ENCODE assay signal across 9 cellular contexts in genomic region chrX:48835524-48836329, GRCh38. TPM values are rescaled to one million over a fixed set of nuclear protein-coding genes. Genes with fewer than 3 reads are reported as not detected.
DNase-seq lines count a peak whose midpoint lies in the region; ATAC-seq and TF ChIP-seq lines count a peak whose summit lies in the region.
"Had no signal": no experiment of that assay in that cellular context is flagged by ENCODE, and none has a peak within 500 bp of the region (broad histone marks: within the 10 kb centered on the region; RNA-seq: fewer than 3 reads in every experiment).

Gene PCSK1N, minus strand, starts transcription at chrX:48835610. Its CDS starts 78 bp downstream, at chrX:48835532.

- H3K4me3 Mint-ChIP-seq in activated naive CD8-positive, alpha-beta T cell treated with anti-CD3 and anti-CD28 coated beads for 36 hours, result peak within 1 kb of the TSS; percentile 65

- TF ChIP-seq EP300 in tibial nerve (IDR thresholded peaks at IDR 0.05), result no peak

- DNase-seq in GM20000 (ENCODE audit: low spot score) (peak; percentile 9), NCI-H2227 treated with DMSO at 0.1 percent for 48 hours (lab: John Stamatoyannopoulos, UW) (peak; percentile 95), kidney tubule cell (ENCODE audit: low spot score) (peak; percentile 80), upper lobe of right lung (no peak), tibial nerve (ENCODE audit: low spot score in 2 of 2) (no peak), SJCRH30 (no peak)
- DNase-seq in activated naive CD8-positive, alpha-beta T cell treated with anti-CD3 and anti-CD28 coated beads for 36 hours, result peak; percentile 21

- intact Hi-C loops in upper lobe of right lung (cut with DNase I), result no loop called here

- H3K27me3 ChIP-seq in upper lobe of right lung (no peaks in the 10 kb centered on the region), tibial nerve (peaks cover 0 to 50% of the 10 kb centered on the region in 2 donors), SJCRH30 (no peaks in the 10 kb centered on the region)

- H3K4me1 ChIP-seq in upper lobe of right lung, result no peaks in the 10 kb centered on the region
- H3K4me1 ChIP-seq in tibial nerve, result peaks cover 0 to 15% (median 2%) of the 10 kb centered on the region in 4 donors
- no peaks in the 10 kb centered on the region for H3K4me1 ChIP-seq in SJCRH30

- no peak within 1 kb of the TSS for H3K27ac Mint-ChIP-seq in activated naive CD8-positive, alpha-beta T cell treated with anti-CD3 and anti-CD28 coated beads for 36 hours

- H3K4me3 ChIP-seq in upper lobe of right lung, result peak within 1 kb of the TSS; percentile 25
- peak within 1 kb of the TSS in 1 of 4 donors; percentile 43 for H3K4me3 ChIP-seq in tibial nerve
- no peak within 1 kb of the TSS for H3K4me3 ChIP-seq in SJCRH30

- TF ChIP-seq CTCF in GM20000 (IDR thresholded peaks at IDR 0.05; ENCODE audit: extremely low read depth, missing control alignments), result no peak
- no peak for TF ChIP-seq CTCF in upper lobe of right lung (IDR thresholded peaks at IDR 0.05)
- TF ChIP-seq CTCF in tibial nerve (IDR thresholded peaks at IDR 0.05), result no peak

- no peaks in the 10 kb centered on the region for H3K36me3 ChIP-seq in upper lobe of right lung
- H3K36me3 ChIP-seq in tibial nerve, result no peaks in the 10 kb centered on the region
- no peaks in the 10 kb centered on the region for H3K36me3 ChIP-seq in SJCRH30

- no peaks in the 10 kb centered on the region for H3K36me3 Mint-ChIP-seq in activated naive CD8-positive, alpha-beta T cell treated with anti-CD3 and anti-CD28 coated beads for 36 hours

- ATAC-seq in upper lobe of right lung, result peak; percentile 28
- no peak for ATAC-seq in HG03342 (IDR thresholded peaks at IDR 0.05; ENCODE audit: unreplicated experiment)

- no peaks in the 10 kb centered on the region for H3K9me3 ChIP-seq in upper lobe of right lung
- H3K9me3 ChIP-seq in tibial nerve, result no peaks in the 10 kb centered on the region
- H3K9me3 ChIP-seq in SJCRH30 (replicated peaks), result no peaks in the 10 kb centered on the region

- H3K27ac ChIP-seq in upper lobe of right lung (no peak within 1 kb of the TSS), tibial nerve (no peak within 1 kb of the TSS), SJCRH30 (no peak within 1 kb of the TSS)

- 56 to 57% methylated on average over 4 to 14 of the region's 35 CpGs for WGBS in tibial nerve, 2 donors

- peaks cover 38% of the 10 kb centered on the region for H3K27me3 Mint-ChIP-seq in activated naive CD8-positive, alpha-beta T cell treated with anti-CD3 and anti-CD28 coated beads for 36 hours

- H3K4me1 Mint-ChIP-seq in activated naive CD8-positive, alpha-beta T cell treated with anti-CD3 and anti-CD28 coated beads for 36 hours, result peaks cover 11% of the 10 kb centered on the region

- no peaks in the 10 kb centered on the region for H3K9me3 Mint-ChIP-seq in activated naive CD8-positive, alpha-beta T cell treated with anti-CD3 and anti-CD28 coated beads for 36 hours

- TF ChIP-seq POLR2A in tibial nerve (IDR thresholded peaks at IDR 0.05), result no peak

RNA-seq across cellular contexts. Expression of gene PCSK1N, which starts in this region (rescaled TPM):
- total RNA-seq in activated naive CD8-positive, alpha-beta T cell treated with anti-CD3 and anti-CD28 coated beads for 36 hours, result 1 to 10 TPM; 1.4 to 1.8 TPM
- total RNA-seq in upper lobe of right lung (4.3 TPM), tibial nerve (10 to 100 TPM in 1 of 4 donors, 1 to 10 TPM in 3; 5.0 to 21.8 (median 7.3) TPM)
- total RNA-seq in SJCRH30 (2014; rRNA removed; shearing (Covaris generic)), result not detected in 2 replicates
- total RNA-seq: fibroblast of villous mesenchyme had no signal

Comparison
In these comparisons a context has a peak if more than half of its experiments do, and no peak if none do; other contexts are left out.
1. DNase-seq: peak in GM20000 (single experiment), NCI-H2227 treated with DMSO at 0.1 percent for 48 hours (single experiment), activated naive CD8-positive, alpha-beta T cell treated with anti-CD3 and anti-CD28 coated beads for 36 hours (single experiment) and kidney tubule cell (single experiment); none in upper lobe of right lung (single experiment), tibial nerve (0 of 2) and SJCRH30 (0 of 2).